In genomic region chr5:143405063-143405746, GRCh38 we compare ENCODE assay signal across 1 cellular context.
A peak's percentile ranks its signal among the peaks of the same experiment; 100 is the strongest.
TF ChIP-seq lines count a peak whose summit lies in the region.

No MANE protein-coding gene starts in this region.

TF ChIP-seq in WTC11, 78 proteins besides CTCF, POLR2A, EP300 and RAD21 (continued from another document and continues in another):
- peak; percentile 91; the same call in 1 of the 2 replicates for TF ChIP-seq ZSCAN18 (CRISPR knock-in tag; IDR thresholded peaks at IDR 0.05)
- TF ChIP-seq ZNF219 (CRISPR knock-in tag; IDR thresholded peaks at IDR 0.05; ENCODE audit: borderline replicate concordance): no peak
- peak; percentile 32; the same call in 1 of the 2 replicates for TF ChIP-seq ZNF423 (CRISPR knock-in tag; IDR thresholded peaks at IDR 0.05)
- no peak for TF ChIP-seq USF1 (CRISPR knock-in tag; IDR thresholded peaks at IDR 0.05)
- no peak for TF ChIP-seq PREB (CRISPR knock-in tag; IDR thresholded peaks at IDR 0.05; ENCODE audit: borderline replicate concordance)
- TF ChIP-seq ERG (CRISPR knock-in tag; IDR thresholded peaks at IDR 0.05): no peak
- peak; percentile 71; the same call in 1 of the 2 replicates for TF ChIP-seq ARID4B (CRISPR knock-in tag; IDR thresholded peaks at IDR 0.05; ENCODE audit: borderline replicate concordance)
- TF ChIP-seq FOXJ3 (CRISPR knock-in tag; IDR thresholded peaks at IDR 0.05; ENCODE audit: borderline replicate concordance): no peak
- TF ChIP-seq ZNF425 (CRISPR knock-in tag; conservative IDR thresholded peaks at IDR 0.05): 0 out of 2 replicates have a peak, but pooled peaks have one; percentile 32
- TF ChIP-seq SP1 (CRISPR knock-in tag; conservative IDR thresholded peaks at IDR 0.05): no peak
- TF ChIP-seq AFF4 (CRISPR knock-in tag; IDR thresholded peaks at IDR 0.05; ENCODE audit: borderline replicate concordance): no peak
- TF ChIP-seq ELF4 (CRISPR knock-in tag; IDR thresholded peaks at IDR 0.05; ENCODE audit: low read depth): no peak
- no peak for TF ChIP-seq HMGXB4 (CRISPR knock-in tag; IDR thresholded peaks at IDR 0.05)
- no peak for TF ChIP-seq E2F5 (CRISPR knock-in tag; IDR thresholded peaks at IDR 0.05)
- no peak for TF ChIP-seq CDX4 (CRISPR knock-in tag; IDR thresholded peaks at IDR 0.05; ENCODE audit: borderline replicate concordance)
- peak; percentile 31; the same call in 1 of the 2 replicates for TF ChIP-seq TEAD1 (CRISPR knock-in tag; IDR thresholded peaks at IDR 0.05)
- TF ChIP-seq MAX (CRISPR knock-in tag; IDR thresholded peaks at IDR 0.05): peak; percentile 62
- peak; percentile 27; the same call in 1 of the 2 replicates for TF ChIP-seq CREB1 (CRISPR knock-in tag; IDR thresholded peaks at IDR 0.05)
- TF ChIP-seq OVOL2 (CRISPR knock-in tag; IDR thresholded peaks at IDR 0.05; ENCODE audit: borderline replicate concordance): no peak
- TF ChIP-seq E2F4 (CRISPR knock-in tag; IDR thresholded peaks at IDR 0.05; ENCODE audit: borderline replicate concordance, low read depth): no peak
- peak; percentile 48; the same call in 1 of the 2 replicates for TF ChIP-seq ETV6 (CRISPR knock-in tag; IDR thresholded peaks at IDR 0.05)
- TF ChIP-seq SMAD4 (CRISPR knock-in tag; IDR thresholded peaks at IDR 0.05): no peak
- TF ChIP-seq EMX1 (CRISPR knock-in tag; IDR thresholded peaks at IDR 0.05): 0 out of 2 replicates have a peak, but pooled peaks have one; percentile 29
- TF ChIP-seq ZNF281 (CRISPR knock-in tag; IDR thresholded peaks at IDR 0.05): peak; percentile 59; the same call in 1 of the 2 replicates
- TF ChIP-seq NFE2L1 (CRISPR knock-in tag; IDR thresholded peaks at IDR 0.05): no peak
